In genomic region chr6:166507380-166507779, GRCh38 we compare ENCODE assay signal across 28 cellular contexts.
DNase-seq lines count a peak whose midpoint lies in the region; ATAC-seq, FAIRE-seq and TF ChIP-seq lines count a peak whose summit lies in the region.
"Had no signal": no experiment of that assay in that cellular context is flagged by ENCODE, and none has a peak within 500 bp of the region (broad histone marks: within the 10 kb centered on the region; RNA-seq: fewer than 3 reads in every experiment).

No MANE protein-coding gene starts in this region.

- no peak overlapping the region for H2BK12ac ChIP-seq in neuronal stem cell (ENCODE audit: low read length)

- intact Hi-C loops in HepG2 (cut with micrococcal nuclease; ENCODE audit: unreplicated experiment): no loop called here
- intact Hi-C loops in right lobe of liver (cut with DNase I): no loop called here

- H2AK5ac ChIP-seq in neuronal stem cell (ENCODE audit: low read depth, low read length): no peak overlapping the region

- no peaks in the 10 kb centered on the region for H3K79me2 ChIP-seq in HepG2 (ENCODE audit: insufficient read depth, low read length)

- H3K9ac ChIP-seq in HepG2 (ENCODE audit: insufficient read depth, low read depth, low read length): no peak overlapping the region
- H3K9ac ChIP-seq in neuronal stem cell (ENCODE audit: low read depth, low read length, poor library complexity): peak overlapping the region; percentile 65

- CTCF ChIA-PET in HepG2 (lab: Yijun Ruan, JAX; ENCODE audit: low intra/inter-chr PET ratio, low total read pairs): no interaction called here

- H2BK15ac ChIP-seq in neuronal stem cell (ENCODE audit: low read length): no peak overlapping the region

- no peak overlapping the region for H3K4ac ChIP-seq in neuronal stem cell (ENCODE audit: low read length)

- WGBS in HepG2 (ENCODE audit: low lambda C conversion rate): 22% methylated on average over 2 of the region's 2 CpGs
- WGBS in right lobe of liver (ENCODE audit: insufficient coverage, low coverage, low lambda C conversion rate, missing lambda C conversion rate): 100% methylated on average over 2 of the region's 2 CpGs
- WGBS in neuronal stem cell (ENCODE audit: extremely low coverage in 2 of 2, insufficient read length in 2 of 2, insufficient replicate concordance in 1 of 2), 2 donors: 100% methylated on average over 1 of the region's 2 CpGs; no CpG with 5 or more reads in 1 of the 2 donors

- FAIRE-seq in HepG2 (lab: Jason Lieb, UNC): peak; percentile 46
- FAIRE-seq in bronchial epithelial cell (lab: Jason Lieb, UNC): peak; percentile 89

- POLR2A ChIA-PET in HepG2 (lab: Yijun Ruan, JAX): no interaction called here

- H2AFZ ChIP-seq in HepG2 (ENCODE audit: low read length) (no peak overlapping the region), neuronal stem cell (ENCODE audit: low read length) (no peak overlapping the region)

- H3K4me2 ChIP-seq in HepG2 (ENCODE audit: low read depth, low read length): no peak overlapping the region
- H3K4me2 ChIP-seq in neuronal stem cell (ENCODE audit: insufficient read depth, low read length, poor library complexity, severe bottlenecking): no peak overlapping the region

- no peaks in the 10 kb centered on the region for H3K36me3 ChIP-seq in HepG2 (replicated peaks in 1 of 2; ENCODE audit: control insufficient read depth in 1 of 2, insufficient read depth in 2 of 2, low read length in 2 of 2)
- peaks cover 0 to 4% (median 0%) of the 10 kb centered on the region in 4 donors for H3K36me3 ChIP-seq in right lobe of liver
- peaks cover 5% of the 10 kb centered on the region for H3K36me3 ChIP-seq in bronchial epithelial cell (ENCODE audit: control insufficient read depth, insufficient read depth, low read length)
- H3K36me3 ChIP-seq in neuronal stem cell (replicated peaks in 1 of 2; ENCODE audit: control insufficient read depth in 2 of 2, insufficient read depth in 2 of 2, low read length in 2 of 2): peaks cover 25 to 89% of the 10 kb centered on the region in 2 donors
- H3K36me3 ChIP-seq: SJCRH30 had no signal

- no peaks in the 10 kb centered on the region for H3K4me1 ChIP-seq in HepG2 (ENCODE audit: insufficient read depth, low read length)
- no peaks in the 10 kb centered on the region for H3K4me1 ChIP-seq in right lobe of liver
- peaks cover 0 to 4% of the 10 kb centered on the region in 2 donors for H3K4me1 ChIP-seq in neuronal stem cell (ENCODE audit: control insufficient read depth in 2 of 2, insufficient read depth in 1 of 2, low read depth in 1 of 2, low read length in 2 of 2)

- H3K27ac ChIP-seq in HepG2 (ENCODE audit: extremely low read length, insufficient read depth, low read length) (no peak overlapping the region), right lobe of liver (no peak overlapping the region), neuronal stem cell (replicated peaks; ENCODE audit: low read length) (no peak overlapping the region)
- H3K27ac ChIP-seq: HL-60, SJCRH30 had no signal

- no peak overlapping the region for H3K4me3 ChIP-seq in HepG2 (replicated peaks in 1 of 3; ENCODE audit: insufficient read depth in 1 of 3, low read depth in 2 of 3, low read length in 3 of 3)
- H3K4me3 ChIP-seq in right lobe of liver: no peak overlapping the region
- no peak overlapping the region for H3K4me3 ChIP-seq in bronchial epithelial cell (ENCODE audit: low read depth, low read length)
- peak overlapping the region in 1 of 2 donors; percentile 37 for H3K4me3 ChIP-seq in neuronal stem cell (ENCODE audit: low read length in 2 of 2)
- H3K4me3 ChIP-seq: SJCRH30 had no signal

- in situ Hi-C loops in HepG2 (cut with HindIII; ENCODE audit: extremely low pct_ligation_motif_present, low pct_unique_long_range_greater_than_20kb): no loop called here

- H2BK120ac ChIP-seq in neuronal stem cell (ENCODE audit: low read depth, low read length): no peak overlapping the region

- no peak overlapping the region for H2BK5ac ChIP-seq in neuronal stem cell (ENCODE audit: low read length)

- no peak overlapping the region for H4K8ac ChIP-seq in neuronal stem cell (ENCODE audit: low read depth, low read length)

- ATAC-seq in HepG2 (no peak), right lobe of liver (no peak), GM19452 (IDR thresholded peaks at IDR 0.05; ENCODE audit: unreplicated experiment) (no peak), HG03175 (IDR thresholded peaks at IDR 0.05; ENCODE audit: unreplicated experiment) (no peak)
- ATAC-seq: HCT116, PC-3, Right ventricle myocardium inferior, SK-N-SH treated with all-trans-retinoic acid at 6 μM for 48 hours had no signal

- H3K9me3 ChIP-seq in HepG2 (ENCODE audit: low read length): no peaks in the 10 kb centered on the region
- no peaks in the 10 kb centered on the region for H3K9me3 ChIP-seq in right lobe of liver
- peaks cover 0 to 2% of the 10 kb centered on the region in 2 donors for H3K9me3 ChIP-seq in neuronal stem cell (replicated peaks in 1 of 2; ENCODE audit: control insufficient read depth in 2 of 2, insufficient read depth in 1 of 2, low read depth in 1 of 2, low read length in 2 of 2)
- H3K9me3 ChIP-seq: BE2C, SJCRH30 had no signal

- no peak for TF ChIP-seq POLR2A in HepG2 (IDR thresholded peaks at IDR 0.05; ENCODE audit: insufficient read depth in 1 of 2, low read depth in 2 of 2, low read length in 2 of 2)
- no peak for TF ChIP-seq POLR2A in right lobe of liver (IDR thresholded peaks at IDR 0.05)

- no peaks in the 10 kb centered on the region for H3K79me1 ChIP-seq in neuronal stem cell (ENCODE audit: low read depth, low read length)

- peaks cover 4% of the 10 kb centered on the region; the same call in 1 of the 2 replicates for H4K20me1 ChIP-seq in HepG2 (ENCODE audit: insufficient read depth, low read length)

- no TSS peak for BruUV-seq in HepG2 (replicated peaks; lab: Mats Ljungman, UMichigan)

- TF ChIP-seq EP300 in HepG2 (IDR thresholded peaks at IDR 0.05; ENCODE audit: low read depth in 2 of 2, low read length in 2 of 2) (no peak), HepG2 (CRISPR knock-in tag; IDR thresholded peaks at IDR 0.05; ENCODE audit: borderline replicate concordance) (no peak)

- peak overlapping the region; percentile 90 for H3K14ac ChIP-seq in neuronal stem cell (ENCODE audit: low read length)

- DNase-seq in HepG2 (ENCODE audit: low spot score): no peak
- DNase-seq in right lobe of liver: no peak
- DNase-seq in bronchial epithelial cell (ENCODE audit: low read depth): no peak
- no peak for DNase-seq in neuronal stem cell (ENCODE audit: low spot score)
- no peak for DNase-seq in cerebellar nuclear complex (lab: John Stamatoyannopoulos, UW)
- DNase-seq: 8988T; ACHN; BE2C; CD8-positive, alpha-beta memory T cell; DMS153; KBM-7; MV-4-11; NCI-H1105; NCI-H146; NCI-H1930; NCI-H2107; NCI-H446; NCI-H524 treated with DMSO at 0.1 percent for 48 hours; NCI-H774; NK-92 treated with Interleukin-12 subunit alpha and Interleukin-12 subunit beta, amount 100 ng/mL, for 24 hours; PC-3; SJCRH30 had no signal

- no peak for TF ChIP-seq RAD21 in HepG2 (CRISPR knock-in tag; IDR thresholded peaks at IDR 0.05)

- peak overlapping the region; percentile 15 for H4K91ac ChIP-seq in neuronal stem cell (ENCODE audit: low read depth, low read length, poor library complexity)

- TF ChIP-seq CTCF in HepG2 (CRISPR knock-in tag; IDR thresholded peaks at IDR 0.05): no peak
- no peak for TF ChIP-seq CTCF in right lobe of liver (IDR thresholded peaks at IDR 0.05)
- TF ChIP-seq CTCF in bronchial epithelial cell (IDR thresholded peaks at IDR 0.05; ENCODE audit: insufficient read depth, low read length, severe bottlenecking): no peak

- H3K23ac ChIP-seq in neuronal stem cell (ENCODE audit: low read depth, low read length, poor library complexity): peak overlapping the region; percentile 76

- H3K27me3 ChIP-seq in HepG2 (ENCODE audit: control insufficient read depth in 1 of 2, insufficient read depth in 2 of 2, low read length in 2 of 2) (peaks cover 14 to 85% of the 10 kb centered on the region in 2 experiments), right lobe of liver (no peaks in the 10 kb centered on the region), bronchial epithelial cell (ENCODE audit: control insufficient read depth, insufficient read depth, low read length) (no peaks in the 10 kb centered on the region), neuronal stem cell (ENCODE audit: control insufficient read depth in 3 of 3, insufficient read depth in 3 of 3, low read depth in 1 of 3, low read length in 3 of 3) (peaks cover 0 to 2% (median 0%) of the 10 kb centered on the region in 3 experiments)
- H3K27me3 ChIP-seq: BE2C, SJCRH30 had no signal

- H3K18ac ChIP-seq in neuronal stem cell (ENCODE audit: low read length): peak overlapping the region; percentile 14

TF ChIP-seq in HepG2, 621 proteins besides CTCF, POLR2A, EP300 and RAD21 (continues in another document):
- TF ChIP-seq ZNF512B (CRISPR knock-in tag; IDR thresholded peaks at IDR 0.05; ENCODE audit: borderline replicate concordance): no peak
- no peak for TF ChIP-seq DNMT1 (CRISPR knock-in tag; IDR thresholded peaks at IDR 0.05)
- TF ChIP-seq ZNF441 (CRISPR knock-in tag; IDR thresholded peaks at IDR 0.05; ENCODE audit: borderline replicate concordance): no peak
- TF ChIP-seq ZNF124 (CRISPR knock-in tag; IDR thresholded peaks at IDR 0.05): no peak
- peak; percentile 17 for TF ChIP-seq PHB2 (IDR thresholded peaks at IDR 0.05; ENCODE audit: partially characterized antibody)
- no peak for TF ChIP-seq POGZ (CRISPR knock-in tag; IDR thresholded peaks at IDR 0.05)
- TF ChIP-seq PLRG1 (conservative IDR thresholded peaks at IDR 0.05): 0 out of 2 replicates have a peak, but pooled peaks have one; percentile 25
